ENCODE assay signal across 30 cellular contexts in the genomic region with DNA sequence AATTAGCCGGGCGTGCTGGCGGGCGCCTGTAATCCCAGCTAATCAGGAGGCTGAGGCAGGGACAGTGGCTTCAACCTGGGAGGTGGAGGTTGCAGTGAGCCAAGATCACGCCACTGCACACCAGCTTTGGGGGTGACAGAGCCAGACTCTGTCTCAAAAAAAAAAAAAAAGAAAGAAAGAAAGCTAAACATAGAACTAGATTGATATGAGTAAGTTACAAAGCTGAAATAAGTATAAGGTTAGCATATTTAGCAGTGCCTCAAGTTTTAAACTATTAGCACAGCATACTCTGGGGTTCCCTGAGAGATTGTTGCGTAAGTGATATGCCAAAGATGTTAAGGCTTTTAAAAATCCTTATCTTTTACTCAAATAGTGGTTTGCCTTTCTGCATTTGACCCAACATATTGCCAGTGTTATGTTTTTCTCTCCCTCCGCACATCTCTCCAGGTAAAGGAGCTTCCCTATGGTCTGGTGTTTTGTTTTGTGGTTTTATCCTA.
"Had no signal": no experiment of that assay in that cellular context is flagged by ENCODE, and none has a peak within 500 bp of the region (broad histone marks: within the 10 kb centered on the region; RNA-seq: fewer than 3 reads in every experiment).

No MANE protein-coding gene starts in this region.

- ATAC-seq: activated CD4-positive, CD25-positive, alpha-beta regulatory T cell treated with anti-CD3 and anti-CD28 coated beads, Interleukin-2, amount 50 U/mL, for 24 hours; activated CD8-positive, alpha-beta T cell treated with anti-CD3 and anti-CD28 coated beads for 36 hours; activated naive CD8-positive, alpha-beta T cell treated with anti-CD3 and anti-CD28 coated beads, Interleukin-2, amount 50 U/mL, for 24 hours; activated T-cell treated with anti-CD3 and anti-CD28 coated beads, Interleukin-2, amount 50 U/mL, for 4 hours; activated T-helper 17 cell treated with anti-CD3 and anti-CD28 coated beads, Interleukin-2, amount 50 U/mL, for 72 hours; body of pancreas; T-helper 17 cell had no signal

- H3K27me3 ChIP-seq: adrenal gland, body of pancreas, colonic mucosa, esophagus squamous epithelium had no signal

- H3K27ac ChIP-seq: adrenal gland, body of pancreas, colonic mucosa, epithelial cell of prostate, esophagus squamous epithelium, WERI-Rb-1 had no signal

- DNase-seq: activated B cell treated with CpG ODN at 0.5 μM for 24 hours; activated CD4-positive, alpha-beta T cell treated with anti-CD3 and anti-CD28 coated beads for 48 hours; activated CD4-positive, alpha-beta T cell treated with anti-CD3 and anti-CD28 coated beads, Interleukin-2, amount 50 U/mL, for 1 hour; activated CD4-positive, alpha-beta T cell treated with anti-CD3 and anti-CD28 coated beads, Interleukin-2, amount 50 U/mL, for 48 hours; activated CD8-positive, alpha-beta memory T cell treated with anti-CD3 and anti-CD28 coated beads for 24 hours; activated CD8-positive, alpha-beta T cell treated with anti-CD3 and anti-CD28 coated beads for 36 hours; activated effector memory CD4-positive, alpha-beta T cell treated with anti-CD3 and anti-CD28 coated beads, Interleukin-2, amount 50 U/mL, for 16 hours; activated naive CD4-positive, alpha-beta T cell treated with anti-CD3 and anti-CD28 coated beads for 36 hours; activated naive CD8-positive, alpha-beta T cell treated with anti-CD3 and anti-CD28 coated beads for 36 hours; activated naive CD8-positive, alpha-beta T cell treated with anti-CD3 and anti-CD28 coated beads, Interleukin-2, amount 50 U/mL, for 24 hours; activated T-cell treated with anti-CD3 and anti-CD28 coated beads, Interleukin-2, amount 50 U/mL, for 4 hours; adrenal gland; amygdala; aorta; body of pancreas; caudate nucleus; colonic mucosa; effector CD8-positive, alpha-beta T cell; esophagus squamous epithelium; foreskin melanocyte; head of caudate nucleus; T-helper 1 cell; T-helper 17 cell; T1000; WERI-Rb-1 had no signal

- FAIRE-seq: endometrium, endothelial cell of umbilical vein had no signal

- H3K9me3 ChIP-seq: adrenal gland, body of pancreas, colonic mucosa, esophagus squamous epithelium had no signal

- H3K4me3 ChIP-seq: adrenal gland, body of pancreas, colonic mucosa, esophagus squamous epithelium had no signal

- H3K36me3 ChIP-seq: colonic mucosa, WERI-Rb-1 had no signal

- H3K4me1 ChIP-seq: body of pancreas, colonic mucosa, esophagus squamous epithelium had no signal
